Comparison of ENCODE assay signal across 8 cellular contexts in genomic region chr9:4680178-4680535, GRCh38. TPM values are rescaled to one million over a fixed set of nuclear protein-coding genes. Genes with fewer than 3 reads are reported as not detected.
A peak's percentile ranks its signal among the peaks of the same experiment; 100 is the strongest.
DNase-seq lines count a peak whose midpoint lies in the region; ATAC-seq and TF ChIP-seq lines count a peak whose summit lies in the region.

No MANE protein-coding gene starts in this region.

- peak overlapping the region; percentile 76 for H3K9ac ChIP-seq in iPS-15b (ENCODE audit: low read depth, low read length)

- H3K27me3 ChIP-seq in H7 (ENCODE audit: control insufficient read depth, insufficient read depth, low read length) (no peaks in the 10 kb centered on the region), iPS-15b (ENCODE audit: control insufficient read depth, insufficient read depth, low read length) (no peaks in the 10 kb centered on the region), suprapubic skin (no peaks in the 10 kb centered on the region)

- no peak for DNase-seq in H7
- no peak for DNase-seq in suprapubic skin (ENCODE audit: low spot score in 2 of 2)
- no peak for DNase-seq in NCI-H1436 (lab: John Stamatoyannopoulos, UW)
- DNase-seq in HUDEP-2 (lab: John Stamatoyannopoulos, UW; ENCODE audit: unreplicated experiment in 76 of 76), result no peak
- no peak for DNase-seq in GM13977 (ENCODE audit: low spot score)

- TF ChIP-seq POLR2A in suprapubic skin (IDR thresholded peaks at IDR 0.05), result no peak

- peak overlapping the region; percentile 97 for H3K27ac ChIP-seq in suprapubic skin

- H3K4me3 ChIP-seq in H7 (ENCODE audit: insufficient read depth, low read depth, low read length), result peak overlapping the region; percentile 88
- peak overlapping the region; percentile 75 for H3K4me3 ChIP-seq in iPS-15b (ENCODE audit: low read depth, low read length)
- peak overlapping the region; percentile 92 for H3K4me3 ChIP-seq in suprapubic skin

- in situ Hi-C loops in GM13977 (cut with MboI; ENCODE audit: low pct_unique_long_range_greater_than_20kb, low sequenced_read_pairs, unreplicated experiment), result no loop called here

- TF ChIP-seq CTCF in suprapubic skin (IDR thresholded peaks at IDR 0.05), result no peak
- TF ChIP-seq CTCF in GM13977 (IDR thresholded peaks at IDR 0.05; ENCODE audit: extremely low read depth, insufficient read depth, missing control alignments), result no peak

- ATAC-seq in SK-N-SH treated with all-trans-retinoic acid at 6 μM for 48 hours (peak; percentile 40), GM18870 (IDR thresholded peaks at IDR 0.05; ENCODE audit: unreplicated experiment) (no peak)

- no peak for TF ChIP-seq EP300 in suprapubic skin (IDR thresholded peaks at IDR 0.05)

- peaks cover 10% of the 10 kb centered on the region for H3K4me1 ChIP-seq in iPS-15b (ENCODE audit: control insufficient read depth, insufficient read depth, low read length)
- peaks cover 29% of the 10 kb centered on the region for H3K4me1 ChIP-seq in suprapubic skin

- WGBS in suprapubic skin, result 1% methylated on average over 10 of the region's 10 CpGs

- H3K9me3 ChIP-seq in iPS-15b (ENCODE audit: control insufficient read depth, insufficient read depth, low read length) (no peaks in the 10 kb centered on the region), suprapubic skin (no peaks in the 10 kb centered on the region)

- H3K36me3 ChIP-seq in H7 (replicated peaks; ENCODE audit: control insufficient read depth, insufficient read depth, low read length) (no peaks in the 10 kb centered on the region; the same call in 1 of the 2 replicates), iPS-15b (ENCODE audit: control insufficient read depth, insufficient read depth, low read length) (no peaks in the 10 kb centered on the region), suprapubic skin (peaks cover 3% of the 10 kb centered on the region)

TF ChIP-seq in SK-N-SH treated with all-trans-retinoic acid at 6 μM for 48 hours, 23 proteins besides CTCF, POLR2A, EP300 and RAD21:
- TF ChIP-seq TCF4 (CRISPR knock-in tag; IDR thresholded peaks at IDR 0.05; ENCODE audit: borderline replicate concordance) (no peak), OSR1 (CRISPR knock-in tag; IDR thresholded peaks at IDR 0.05) (no peak), ZNF8 (CRISPR knock-in tag; IDR thresholded peaks at IDR 0.05) (no peak), CSDC2 (CRISPR knock-in tag; IDR thresholded peaks at IDR 0.05) (no peak), BACH2 (CRISPR knock-in tag; IDR thresholded peaks at IDR 0.05; ENCODE audit: borderline replicate concordance) (no peak), ISL1 (CRISPR knock-in tag; IDR thresholded peaks at IDR 0.05) (no peak), ZC3H10 (CRISPR knock-in tag; IDR thresholded peaks at IDR 0.05) (no peak)
- TF ChIP-seq, protein P1, sequence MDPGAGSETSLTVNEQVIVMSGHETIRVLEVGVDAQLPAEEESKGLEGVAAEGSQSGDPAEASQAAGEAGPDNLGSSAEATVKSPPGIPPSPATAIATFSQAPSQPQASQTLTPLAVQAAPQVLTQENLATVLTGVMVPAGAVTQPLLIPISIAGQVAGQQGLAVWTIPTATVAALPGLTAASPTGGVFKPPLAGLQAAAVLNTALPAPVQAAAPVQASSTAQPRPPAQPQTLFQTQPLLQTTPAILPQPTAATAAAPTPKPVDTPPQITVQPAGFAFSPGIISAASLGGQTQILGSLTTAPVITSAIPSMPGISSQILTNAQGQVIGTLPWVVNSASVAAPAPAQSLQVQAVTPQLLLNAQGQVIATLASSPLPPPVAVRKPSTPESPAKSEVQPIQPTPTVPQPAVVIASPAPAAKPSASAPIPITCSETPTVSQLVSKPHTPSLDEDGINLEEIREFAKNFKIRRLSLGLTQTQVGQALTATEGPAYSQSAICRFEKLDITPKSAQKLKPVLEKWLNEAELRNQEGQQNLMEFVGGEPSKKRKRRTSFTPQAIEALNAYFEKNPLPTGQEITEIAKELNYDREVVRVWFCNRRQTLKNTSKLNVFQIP (CRISPR knock-in tag; IDR thresholded peaks at IDR 0.05; ENCODE audit: borderline replicate concordance, low read depth), result no peak

RNA-seq across cellular contexts. Expression of gene CDC37L1, which starts 0.8 kb away (rescaled TPM):
- 18.8 and 20.4 TPM in 2 replicates for total RNA-seq in H7 (2014; rRNA removed; shearing (Covaris generic))
- total RNA-seq in suprapubic skin, result 10 to 100 TPM; 17.3 to 26.1 (median 23.5) TPM

RNA-seq across cellular contexts. Expression of gene SPATA6L, which starts 13.9 kb away (rescaled TPM):
- total RNA-seq in H7 (2014; rRNA removed; shearing (Covaris generic)), result 0.48 TPM in 1 of 2 replicates, not detected in the other
- total RNA-seq in suprapubic skin, result 10 to 100 TPM in 1 of 4 donors, 1 to 10 TPM in 3; 1.2 to 23.8 (median 3.4) TPM

RNA-seq across cellular contexts. Expression of gene PLPP6, which starts 18.1 kb away (rescaled TPM):
- 5.8 and 6.8 TPM in 2 replicates for total RNA-seq in H7 (2014; rRNA removed; shearing (Covaris generic))
- 10 to 100 TPM in 3 of 4 donors, 1 to 10 TPM in 1; 8.4 to 15.1 (median 12.8) TPM for total RNA-seq in suprapubic skin
